1 cellular context compared by ENCODE assay signal in the genomic region with DNA sequence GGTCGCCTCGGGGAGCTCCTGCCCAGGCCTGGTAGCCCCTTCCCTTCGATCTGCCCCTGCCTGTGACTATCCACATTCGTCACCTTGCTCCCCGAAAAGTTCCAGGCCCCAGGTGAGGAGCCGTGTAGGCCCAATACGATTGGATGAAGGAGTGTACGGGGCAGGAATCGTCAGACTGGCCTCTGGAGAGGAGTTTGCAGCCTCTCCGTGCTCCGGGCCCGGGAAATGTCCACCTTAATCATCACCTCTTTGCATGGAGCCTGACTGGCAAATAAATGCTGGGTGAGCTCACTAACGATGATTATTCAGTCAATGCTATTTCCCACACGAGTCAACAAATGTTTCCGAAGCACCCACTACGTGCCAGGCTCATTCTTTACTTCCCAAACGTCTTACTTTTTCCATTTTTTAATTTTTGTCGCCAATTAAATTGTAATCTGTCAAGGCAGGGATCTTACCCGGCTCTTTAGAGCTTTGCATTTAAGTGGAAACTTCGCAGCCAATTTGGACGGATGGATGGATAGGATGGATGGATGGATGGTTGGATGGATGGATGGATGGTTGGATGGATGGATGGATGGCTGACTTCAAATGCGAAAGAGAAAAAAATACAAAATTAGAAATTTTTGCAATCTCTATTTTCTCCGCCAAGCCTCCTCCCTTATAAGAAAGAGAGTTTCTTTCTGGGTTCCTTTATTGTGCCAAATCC.
TF ChIP-seq lines count a peak whose summit lies in the region.

No MANE protein-coding gene starts in this region.

TF ChIP-seq in SK-N-SH treated with all-trans-retinoic acid at 6 μM for 48 hours, 23 proteins besides CTCF, POLR2A, EP300 and RAD21 (continued from another document):
- TF ChIP-seq, protein P1, sequence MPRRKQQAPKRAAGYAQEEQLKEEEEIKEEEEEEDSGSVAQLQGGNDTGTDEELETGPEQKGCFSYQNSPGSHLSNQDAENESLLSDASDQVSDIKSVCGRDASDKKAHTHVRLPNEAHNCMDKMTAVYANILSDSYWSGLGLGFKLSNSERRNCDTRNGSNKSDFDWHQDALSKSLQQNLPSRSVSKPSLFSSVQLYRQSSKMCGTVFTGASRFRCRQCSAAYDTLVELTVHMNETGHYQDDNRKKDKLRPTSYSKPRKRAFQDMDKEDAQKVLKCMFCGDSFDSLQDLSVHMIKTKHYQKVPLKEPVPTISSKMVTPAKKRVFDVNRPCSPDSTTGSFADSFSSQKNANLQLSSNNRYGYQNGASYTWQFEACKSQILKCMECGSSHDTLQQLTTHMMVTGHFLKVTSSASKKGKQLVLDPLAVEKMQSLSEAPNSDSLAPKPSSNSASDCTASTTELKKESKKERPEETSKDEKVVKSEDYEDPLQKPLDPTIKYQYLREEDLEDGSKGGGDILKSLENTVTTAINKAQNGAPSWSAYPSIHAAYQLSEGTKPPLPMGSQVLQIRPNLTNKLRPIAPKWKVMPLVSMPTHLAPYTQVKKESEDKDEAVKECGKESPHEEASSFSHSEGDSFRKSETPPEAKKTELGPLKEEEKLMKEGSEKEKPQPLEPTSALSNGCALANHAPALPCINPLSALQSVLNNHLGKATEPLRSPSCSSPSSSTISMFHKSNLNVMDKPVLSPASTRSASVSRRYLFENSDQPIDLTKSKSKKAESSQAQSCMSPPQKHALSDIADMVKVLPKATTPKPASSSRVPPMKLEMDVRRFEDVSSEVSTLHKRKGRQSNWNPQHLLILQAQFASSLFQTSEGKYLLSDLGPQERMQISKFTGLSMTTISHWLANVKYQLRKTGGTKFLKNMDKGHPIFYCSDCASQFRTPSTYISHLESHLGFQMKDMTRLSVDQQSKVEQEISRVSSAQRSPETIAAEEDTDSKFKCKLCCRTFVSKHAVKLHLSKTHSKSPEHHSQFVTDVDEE (CRISPR knock-in tag; IDR thresholded peaks at IDR 0.05), result no peak
- no peak for TF ChIP-seq TOX (CRISPR knock-in tag; IDR thresholded peaks at IDR 0.05; ENCODE audit: borderline replicate concordance)
- TF ChIP-seq ZNF70 (CRISPR knock-in tag; IDR thresholded peaks at IDR 0.05), result no peak
- no peak for TF ChIP-seq ZC3H10 (CRISPR knock-in tag; IDR thresholded peaks at IDR 0.05)
- no peak for TF ChIP-seq ZNF8 (CRISPR knock-in tag; IDR thresholded peaks at IDR 0.05)
- no peak for TF ChIP-seq PPARA (CRISPR knock-in tag; IDR thresholded peaks at IDR 0.05; ENCODE audit: borderline replicate concordance)
- TF ChIP-seq RARB (CRISPR knock-in tag; IDR thresholded peaks at IDR 0.05), result no peak
- TF ChIP-seq OSR1 (CRISPR knock-in tag; IDR thresholded peaks at IDR 0.05), result no peak
- TF ChIP-seq, protein P2, sequence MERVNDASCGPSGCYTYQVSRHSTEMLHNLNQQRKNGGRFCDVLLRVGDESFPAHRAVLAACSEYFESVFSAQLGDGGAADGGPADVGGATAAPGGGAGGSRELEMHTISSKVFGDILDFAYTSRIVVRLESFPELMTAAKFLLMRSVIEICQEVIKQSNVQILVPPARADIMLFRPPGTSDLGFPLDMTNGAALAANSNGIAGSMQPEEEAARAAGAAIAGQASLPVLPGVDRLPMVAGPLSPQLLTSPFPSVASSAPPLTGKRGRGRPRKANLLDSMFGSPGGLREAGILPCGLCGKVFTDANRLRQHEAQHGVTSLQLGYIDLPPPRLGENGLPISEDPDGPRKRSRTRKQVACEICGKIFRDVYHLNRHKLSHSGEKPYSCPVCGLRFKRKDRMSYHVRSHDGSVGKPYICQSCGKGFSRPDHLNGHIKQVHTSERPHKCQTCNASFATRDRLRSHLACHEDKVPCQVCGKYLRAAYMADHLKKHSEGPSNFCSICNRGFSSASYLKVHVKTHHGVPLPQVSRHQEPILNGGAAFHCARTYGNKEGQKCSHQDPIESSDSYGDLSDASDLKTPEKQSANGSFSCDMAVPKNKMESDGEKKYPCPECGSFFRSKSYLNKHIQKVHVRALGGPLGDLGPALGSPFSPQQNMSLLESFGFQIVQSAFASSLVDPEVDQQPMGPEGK (CRISPR knock-in tag; IDR thresholded peaks at IDR 0.05; ENCODE audit: borderline replicate concordance), result no peak
- TF ChIP-seq CSDC2 (CRISPR knock-in tag; IDR thresholded peaks at IDR 0.05), result no peak
- TF ChIP-seq ISL1 (CRISPR knock-in tag; IDR thresholded peaks at IDR 0.05), result no peak
- TF ChIP-seq ZFP3 (CRISPR knock-in tag; IDR thresholded peaks at IDR 0.05), result no peak
